1 cellular context compared by ENCODE assay signal in the genomic region with DNA sequence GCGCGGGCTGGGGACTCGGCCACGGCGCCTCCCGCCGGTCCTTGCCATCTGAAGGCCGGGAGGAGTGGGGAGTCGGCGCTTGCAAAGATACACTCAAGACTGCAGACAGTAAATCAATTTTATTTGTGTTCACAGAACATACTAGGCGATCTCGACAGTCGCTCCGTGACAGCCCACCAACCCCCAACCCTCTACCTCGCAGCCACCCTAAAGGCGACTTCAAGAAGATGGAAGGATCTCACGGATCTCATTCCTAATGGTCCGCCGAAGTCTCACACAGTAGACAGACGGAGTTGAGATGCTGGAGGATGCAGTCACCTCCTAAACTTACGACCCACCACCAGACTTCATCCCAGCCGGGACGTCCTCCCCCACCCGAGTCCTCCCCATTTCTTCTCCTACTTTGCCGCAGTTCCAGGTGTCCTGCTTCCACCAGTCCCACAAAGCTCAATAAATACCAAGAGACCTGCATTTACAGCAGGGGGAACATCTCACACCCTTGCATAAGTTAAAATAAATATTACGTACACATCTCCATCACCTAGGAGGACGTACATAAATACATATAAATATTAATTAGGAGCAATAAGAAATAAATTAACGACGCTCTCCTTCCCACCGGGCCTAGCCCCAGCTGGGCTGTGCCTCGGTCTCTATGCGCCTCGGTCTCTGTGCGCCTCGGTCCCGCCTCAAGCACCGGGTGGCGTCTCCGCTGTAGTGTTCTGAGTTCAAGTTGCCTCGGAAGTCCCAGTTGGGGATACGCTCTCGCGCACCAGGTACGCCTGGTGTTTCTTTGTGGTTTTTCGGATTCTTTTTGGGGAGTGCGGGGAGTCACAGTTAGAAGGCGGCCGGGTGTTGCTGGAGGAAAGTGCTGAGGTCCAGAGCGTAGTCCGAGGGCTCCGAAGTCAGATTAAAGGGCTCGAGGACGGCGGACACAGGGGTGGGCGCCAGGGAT.
TF ChIP-seq lines count a peak whose summit lies in the region.

No MANE protein-coding gene starts in this region.

TF ChIP-seq in HepG2, 621 proteins besides CTCF, POLR2A, EP300 and RAD21 (continued from another document and continues in another):
- TF ChIP-seq, protein P1, sequence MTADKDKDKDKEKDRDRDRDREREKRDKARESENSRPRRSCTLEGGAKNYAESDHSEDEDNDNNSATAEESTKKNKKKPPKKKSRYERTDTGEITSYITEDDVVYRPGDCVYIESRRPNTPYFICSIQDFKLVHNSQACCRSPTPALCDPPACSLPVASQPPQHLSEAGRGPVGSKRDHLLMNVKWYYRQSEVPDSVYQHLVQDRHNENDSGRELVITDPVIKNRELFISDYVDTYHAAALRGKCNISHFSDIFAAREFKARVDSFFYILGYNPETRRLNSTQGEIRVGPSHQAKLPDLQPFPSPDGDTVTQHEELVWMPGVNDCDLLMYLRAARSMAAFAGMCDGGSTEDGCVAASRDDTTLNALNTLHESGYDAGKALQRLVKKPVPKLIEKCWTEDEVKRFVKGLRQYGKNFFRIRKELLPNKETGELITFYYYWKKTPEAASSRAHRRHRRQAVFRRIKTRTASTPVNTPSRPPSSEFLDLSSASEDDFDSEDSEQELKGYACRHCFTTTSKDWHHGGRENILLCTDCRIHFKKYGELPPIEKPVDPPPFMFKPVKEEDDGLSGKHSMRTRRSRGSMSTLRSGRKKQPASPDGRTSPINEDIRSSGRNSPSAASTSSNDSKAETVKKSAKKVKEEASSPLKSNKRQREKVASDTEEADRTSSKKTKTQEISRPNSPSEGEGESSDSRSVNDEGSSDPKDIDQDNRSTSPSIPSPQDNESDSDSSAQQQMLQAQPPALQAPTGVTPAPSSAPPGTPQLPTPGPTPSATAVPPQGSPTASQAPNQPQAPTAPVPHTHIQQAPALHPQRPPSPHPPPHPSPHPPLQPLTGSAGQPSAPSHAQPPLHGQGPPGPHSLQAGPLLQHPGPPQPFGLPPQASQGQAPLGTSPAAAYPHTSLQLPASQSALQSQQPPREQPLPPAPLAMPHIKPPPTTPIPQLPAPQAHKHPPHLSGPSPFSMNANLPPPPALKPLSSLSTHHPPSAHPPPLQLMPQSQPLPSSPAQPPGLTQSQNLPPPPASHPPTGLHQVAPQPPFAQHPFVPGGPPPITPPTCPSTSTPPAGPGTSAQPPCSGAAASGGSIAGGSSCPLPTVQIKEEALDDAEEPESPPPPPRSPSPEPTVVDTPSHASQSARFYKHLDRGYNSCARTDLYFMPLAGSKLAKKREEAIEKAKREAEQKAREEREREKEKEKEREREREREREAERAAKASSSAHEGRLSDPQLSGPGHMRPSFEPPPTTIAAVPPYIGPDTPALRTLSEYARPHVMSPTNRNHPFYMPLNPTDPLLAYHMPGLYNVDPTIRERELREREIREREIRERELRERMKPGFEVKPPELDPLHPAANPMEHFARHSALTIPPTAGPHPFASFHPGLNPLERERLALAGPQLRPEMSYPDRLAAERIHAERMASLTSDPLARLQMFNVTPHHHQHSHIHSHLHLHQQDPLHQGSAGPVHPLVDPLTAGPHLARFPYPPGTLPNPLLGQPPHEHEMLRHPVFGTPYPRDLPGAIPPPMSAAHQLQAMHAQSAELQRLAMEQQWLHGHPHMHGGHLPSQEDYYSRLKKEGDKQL (CRISPR knock-in tag; IDR thresholded peaks at IDR 0.05; ENCODE audit: low read depth), result no peak
- TF ChIP-seq, protein P2, sequence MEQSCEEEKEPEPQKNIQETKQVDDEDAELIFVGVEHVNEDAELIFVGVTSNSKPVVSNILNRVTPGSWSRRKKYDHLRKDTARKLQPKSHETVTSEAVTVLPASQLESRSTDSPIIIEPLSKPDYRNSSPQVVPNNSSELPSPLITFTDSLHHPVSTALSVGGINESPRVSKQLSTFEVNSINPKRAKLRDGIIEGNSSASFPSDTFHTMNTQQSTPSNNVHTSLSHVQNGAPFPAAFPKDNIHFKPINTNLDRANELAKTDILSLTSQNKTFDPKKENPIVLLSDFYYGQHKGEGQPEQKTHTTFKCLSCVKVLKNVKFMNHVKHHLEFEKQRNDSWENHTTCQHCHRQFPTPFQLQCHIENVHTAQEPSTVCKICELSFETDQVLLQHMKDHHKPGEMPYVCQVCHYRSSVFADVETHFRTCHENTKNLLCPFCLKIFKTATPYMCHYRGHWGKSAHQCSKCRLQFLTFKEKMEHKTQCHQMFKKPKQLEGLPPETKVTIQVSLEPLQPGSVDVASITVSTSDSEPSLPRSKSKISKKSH (CRISPR knock-in tag; IDR thresholded peaks at IDR 0.05; ENCODE audit: borderline replicate concordance), result no peak; the same call in 1 of the 2 replicates
- TF ChIP-seq SIX4 (CRISPR knock-in tag; IDR thresholded peaks at IDR 0.05) (no peak), ZNF335 (CRISPR knock-in tag; IDR thresholded peaks at IDR 0.05) (no peak), MXD4 (CRISPR knock-in tag; IDR thresholded peaks at IDR 0.05) (no peak), SAFB2 (CRISPR knock-in tag; IDR thresholded peaks at IDR 0.05; ENCODE audit: borderline replicate concordance, low read depth) (no peak), ZC3H4 (CRISPR knock-in tag; IDR thresholded peaks at IDR 0.05; ENCODE audit: borderline replicate concordance) (no peak), ZKSCAN1 (IDR thresholded peaks at IDR 0.05; ENCODE audit: low read length) (no peak), ZNF563 (CRISPR knock-in tag; IDR thresholded peaks at IDR 0.05) (no peak), MBD4 (IDR thresholded peaks at IDR 0.05; ENCODE audit: borderline replicate concordance, low read length) (peak; percentile 87; the same call in 1 of the 2 replicates), ZNF781 (CRISPR knock-in tag; IDR thresholded peaks at IDR 0.05; ENCODE audit: borderline replicate concordance, not compliant biosample characterization) (no peak), ZNF205 (CRISPR knock-in tag; IDR thresholded peaks at IDR 0.05) (no peak), HOXD1 (CRISPR knock-in tag; IDR thresholded peaks at IDR 0.05) (no peak), SP4 (CRISPR knock-in tag; IDR thresholded peaks at IDR 0.05) (no peak; the same call in 1 of the 2 replicates), ZNF605 (CRISPR knock-in tag; IDR thresholded peaks at IDR 0.05) (no peak; the same call in 1 of the 2 replicates), ZKSCAN8 (CRISPR knock-in tag; IDR thresholded peaks at IDR 0.05; ENCODE audit: borderline replicate concordance) (no peak; the same call in 1 of the 2 replicates), RBFOX2 (IDR thresholded peaks at IDR 0.05; ENCODE audit: low read depth, low read length) (no peak), ZNF768 (CRISPR knock-in tag; IDR thresholded peaks at IDR 0.05) (peak; percentile 94), ZSCAN12 (CRISPR knock-in tag; IDR thresholded peaks at IDR 0.05) (peak; percentile 30; the same call in 1 of the 2 replicates), ZFP36L2 (CRISPR knock-in tag; IDR thresholded peaks at IDR 0.05) (no peak), FOXK2 (IDR thresholded peaks at IDR 0.05) (no peak), GTF2F1 (IDR thresholded peaks at IDR 0.05; ENCODE audit: low read length) (no peak), ZNF432 (CRISPR knock-in tag; IDR thresholded peaks at IDR 0.05; ENCODE audit: borderline replicate concordance) (no peak), ZNF350 (CRISPR knock-in tag; IDR thresholded peaks at IDR 0.05; ENCODE audit: borderline replicate concordance, low read depth) (peak; percentile 36)
- TF ChIP-seq, protein P3, sequence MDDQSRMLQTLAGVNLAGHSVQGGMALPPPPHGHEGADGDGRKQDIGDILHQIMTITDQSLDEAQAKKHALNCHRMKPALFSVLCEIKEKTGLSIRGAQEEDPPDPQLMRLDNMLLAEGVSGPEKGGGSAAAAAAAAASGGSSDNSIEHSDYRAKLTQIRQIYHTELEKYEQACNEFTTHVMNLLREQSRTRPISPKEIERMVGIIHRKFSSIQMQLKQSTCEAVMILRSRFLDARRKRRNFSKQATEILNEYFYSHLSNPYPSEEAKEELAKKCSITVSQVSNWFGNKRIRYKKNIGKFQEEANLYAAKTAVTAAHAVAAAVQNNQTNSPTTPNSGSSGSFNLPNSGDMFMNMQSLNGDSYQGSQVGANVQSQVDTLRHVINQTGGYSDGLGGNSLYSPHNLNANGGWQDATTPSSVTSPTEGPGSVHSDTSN (CRISPR knock-in tag; IDR thresholded peaks at IDR 0.05; ENCODE audit: borderline replicate concordance), result no peak
- TF ChIP-seq, protein P4, sequence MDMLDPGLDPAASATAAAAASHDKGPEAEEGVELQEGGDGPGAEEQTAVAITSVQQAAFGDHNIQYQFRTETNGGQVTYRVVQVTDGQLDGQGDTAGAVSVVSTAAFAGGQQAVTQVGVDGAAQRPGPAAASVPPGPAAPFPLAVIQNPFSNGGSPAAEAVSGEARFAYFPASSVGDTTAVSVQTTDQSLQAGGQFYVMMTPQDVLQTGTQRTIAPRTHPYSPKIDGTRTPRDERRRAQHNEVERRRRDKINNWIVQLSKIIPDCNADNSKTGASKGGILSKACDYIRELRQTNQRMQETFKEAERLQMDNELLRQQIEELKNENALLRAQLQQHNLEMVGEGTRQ (IDR thresholded peaks at IDR 0.05; ENCODE audit: low read depth, low read length), result no peak
- TF ChIP-seq, protein P4 (CRISPR knock-in tag; IDR thresholded peaks at IDR 0.05; ENCODE audit: borderline replicate concordance), result no peak
- TF ChIP-seq, protein P5, sequence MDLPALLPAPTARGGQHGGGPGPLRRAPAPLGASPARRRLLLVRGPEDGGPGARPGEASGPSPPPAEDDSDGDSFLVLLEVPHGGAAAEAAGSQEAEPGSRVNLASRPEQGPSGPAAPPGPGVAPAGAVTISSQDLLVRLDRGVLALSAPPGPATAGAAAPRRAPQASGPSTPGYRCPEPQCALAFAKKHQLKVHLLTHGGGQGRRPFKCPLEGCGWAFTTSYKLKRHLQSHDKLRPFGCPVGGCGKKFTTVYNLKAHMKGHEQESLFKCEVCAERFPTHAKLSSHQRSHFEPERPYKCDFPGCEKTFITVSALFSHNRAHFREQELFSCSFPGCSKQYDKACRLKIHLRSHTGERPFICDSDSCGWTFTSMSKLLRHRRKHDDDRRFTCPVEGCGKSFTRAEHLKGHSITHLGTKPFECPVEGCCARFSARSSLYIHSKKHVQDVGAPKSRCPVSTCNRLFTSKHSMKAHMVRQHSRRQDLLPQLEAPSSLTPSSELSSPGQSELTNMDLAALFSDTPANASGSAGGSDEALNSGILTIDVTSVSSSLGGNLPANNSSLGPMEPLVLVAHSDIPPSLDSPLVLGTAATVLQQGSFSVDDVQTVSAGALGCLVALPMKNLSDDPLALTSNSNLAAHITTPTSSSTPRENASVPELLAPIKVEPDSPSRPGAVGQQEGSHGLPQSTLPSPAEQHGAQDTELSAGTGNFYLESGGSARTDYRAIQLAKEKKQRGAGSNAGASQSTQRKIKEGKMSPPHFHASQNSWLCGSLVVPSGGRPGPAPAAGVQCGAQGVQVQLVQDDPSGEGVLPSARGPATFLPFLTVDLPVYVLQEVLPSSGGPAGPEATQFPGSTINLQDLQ (CRISPR knock-in tag; IDR thresholded peaks at IDR 0.05), result no peak
- TF ChIP-seq, protein P6, sequence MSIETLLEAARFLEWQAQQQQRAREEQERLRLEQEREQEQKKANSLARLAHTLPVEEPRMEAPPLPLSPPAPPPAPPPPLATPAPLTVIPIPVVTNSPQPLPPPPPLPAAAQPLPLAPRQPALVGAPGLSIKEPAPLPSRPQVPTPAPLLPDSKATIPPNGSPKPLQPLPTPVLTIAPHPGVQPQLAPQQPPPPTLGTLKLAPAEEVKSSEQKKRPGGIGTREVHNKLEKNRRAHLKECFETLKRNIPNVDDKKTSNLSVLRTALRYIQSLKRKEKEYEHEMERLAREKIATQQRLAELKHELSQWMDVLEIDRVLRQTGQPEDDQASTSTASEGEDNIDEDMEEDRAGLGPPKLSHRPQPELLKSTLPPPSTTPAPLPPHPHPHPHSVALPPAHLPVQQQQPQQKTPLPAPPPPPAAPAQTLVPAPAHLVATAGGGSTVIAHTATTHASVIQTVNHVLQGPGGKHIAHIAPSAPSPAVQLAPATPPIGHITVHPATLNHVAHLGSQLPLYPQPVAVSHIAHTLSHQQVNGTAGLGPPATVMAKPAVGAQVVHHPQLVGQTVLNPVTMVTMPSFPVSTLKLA (IDR thresholded peaks at IDR 0.05), result no peak
- TF ChIP-seq, protein P7, sequence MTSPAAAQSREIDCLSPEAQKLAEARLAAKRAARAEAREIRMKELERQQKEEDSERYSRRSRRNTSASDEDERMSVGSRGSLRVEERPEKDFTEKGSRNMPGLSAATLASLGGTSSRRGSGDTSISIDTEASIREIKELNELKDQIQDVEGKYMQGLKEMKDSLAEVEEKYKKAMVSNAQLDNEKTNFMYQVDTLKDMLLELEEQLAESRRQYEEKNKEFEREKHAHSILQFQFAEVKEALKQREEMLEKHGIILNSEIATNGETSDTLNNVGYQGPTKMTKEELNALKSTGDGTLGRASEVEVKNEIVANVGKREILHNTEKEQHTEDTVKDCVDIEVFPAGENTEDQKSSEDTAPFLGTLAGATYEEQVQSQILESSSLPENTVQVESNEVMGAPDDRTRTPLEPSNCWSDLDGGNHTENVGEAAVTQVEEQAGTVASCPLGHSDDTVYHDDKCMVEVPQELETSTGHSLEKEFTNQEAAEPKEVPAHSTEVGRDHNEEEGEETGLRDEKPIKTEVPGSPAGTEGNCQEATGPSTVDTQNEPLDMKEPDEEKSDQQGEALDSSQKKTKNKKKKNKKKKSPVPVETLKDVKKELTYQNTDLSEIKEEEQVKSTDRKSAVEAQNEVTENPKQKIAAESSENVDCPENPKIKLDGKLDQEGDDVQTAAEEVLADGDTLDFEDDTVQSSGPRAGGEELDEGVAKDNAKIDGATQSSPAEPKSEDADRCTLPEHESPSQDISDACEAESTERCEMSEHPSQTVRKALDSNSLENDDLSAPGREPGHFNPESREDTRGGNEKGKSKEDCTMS (CRISPR knock-in tag; conservative IDR thresholded peaks at IDR 0.05), result no peak
